ENCODE assay signal across 8 cellular contexts in genomic region chr10:6108631-6109443, GRCh38. TPM values are rescaled to one million over a fixed set of nuclear protein-coding genes. Genes with fewer than 3 reads are reported as not detected.
DNase-seq lines count a peak whose midpoint lies in the region; ATAC-seq and TF ChIP-seq lines count a peak whose summit lies in the region.

No MANE protein-coding gene starts in this region.

- peaks cover 38% of the 10 kb centered on the region for H3K4me1 Mint-ChIP-seq in activated CD8-positive, alpha-beta T cell treated with anti-CD3 and anti-CD28 coated beads, Interleukin-2, amount 10 ng/mL, durations not matched to agents 7 days and 5 days (ENCODE audit: low read depth)

- no peak overlapping the region for H3K4me3 Mint-ChIP-seq in activated CD8-positive, alpha-beta T cell treated with anti-CD3 and anti-CD28 coated beads, Interleukin-2, amount 10 ng/mL, durations not matched to agents 7 days and 5 days

- CTCF ChIA-PET in activated CD8-positive, alpha-beta T cell treated with anti-CD3 and anti-CD28 coated beads, Interleukin-2, amount 10 ng/mL, durations not matched to agents 7 days and 5 days (lab: Charles Lee) = interaction anchor here (0.8 to 1.7 kb wide), 8 partner anchors 12 to 298 kb away, joined by 3 to 8 read pairs (median 6); partner anchors contain the start of gene PFKFB3

- DNase-seq in SHP77 (lab: John Stamatoyannopoulos, UW) = peak; percentile 4 to 15
- no peak for DNase-seq in SHP77 treated with DMSO at 0.1 percent for 48 hours (lab: John Stamatoyannopoulos, UW)
- DNase-seq in LNCaP clone FGC (ENCODE audit: low read depth) = no peak
- peak; percentile 52 for DNase-seq in activated CD8-positive, alpha-beta T cell treated with anti-CD3 and anti-CD28 coated beads, Interleukin-2, amount 10 ng/mL, durations not matched to agents 7 days and 5 days
- peak; percentile 61 for DNase-seq in fibroblast of villous mesenchyme (ENCODE audit: low read depth)
- DNase-seq in pons (ENCODE audit: low spot score) = peak; percentile 73

- POLR2A ChIA-PET in activated CD8-positive, alpha-beta T cell treated with anti-CD3 and anti-CD28 coated beads, Interleukin-2, amount 10 ng/mL, durations not matched to agents 7 days and 5 days (lab: Charles Lee) = no interaction called here

- ATAC-seq in activated CD8-positive, alpha-beta T cell treated with anti-CD3 and anti-CD28 coated beads, Interleukin-2, amount 10 ng/mL, durations not matched to agents 7 days and 5 days = peak; percentile 54
- ATAC-seq in GM19463 (IDR thresholded peaks at IDR 0.05; ENCODE audit: unreplicated experiment) = no peak
- no peak for ATAC-seq in GM18870 (IDR thresholded peaks at IDR 0.05; ENCODE audit: unreplicated experiment)

- H3K4me3 ChIP-seq in LNCaP clone FGC (ENCODE audit: low read depth, low read length) (no peak overlapping the region), fibroblast of villous mesenchyme (ENCODE audit: low read depth, low read length) (no peak overlapping the region)

- H3K27me3 Mint-ChIP-seq in activated CD8-positive, alpha-beta T cell treated with anti-CD3 and anti-CD28 coated beads, Interleukin-2, amount 10 ng/mL, durations not matched to agents 7 days and 5 days (ENCODE audit: low read depth) = no peaks in the 10 kb centered on the region

- no peaks in the 10 kb centered on the region for H3K9me3 Mint-ChIP-seq in activated CD8-positive, alpha-beta T cell treated with anti-CD3 and anti-CD28 coated beads, Interleukin-2, amount 10 ng/mL, durations not matched to agents 7 days and 5 days (ENCODE audit: insufficient read depth)

- TF ChIP-seq CTCF in LNCaP clone FGC (IDR thresholded peaks at IDR 0.05; ENCODE audit: control insufficient read depth, extremely low read depth, insufficient read depth) (peak; percentile 66), fibroblast of villous mesenchyme (IDR thresholded peaks at IDR 0.05; ENCODE audit: insufficient read depth, low read depth, low read length) (peak; percentile 64)

- H3K36me3 Mint-ChIP-seq in activated CD8-positive, alpha-beta T cell treated with anti-CD3 and anti-CD28 coated beads, Interleukin-2, amount 10 ng/mL, durations not matched to agents 7 days and 5 days (ENCODE audit: low read depth) = peaks cover 77% of the 10 kb centered on the region

- peak overlapping the region; percentile 81 for H3K27ac Mint-ChIP-seq in activated CD8-positive, alpha-beta T cell treated with anti-CD3 and anti-CD28 coated beads, Interleukin-2, amount 10 ng/mL, durations not matched to agents 7 days and 5 days

RNA-seq across cellular contexts. Expression of gene RBM17, which starts 20.0 kb away (rescaled TPM):
- total RNA-seq in activated CD8-positive, alpha-beta T cell treated with anti-CD3 and anti-CD28 coated beads, Interleukin-2, amount 10 ng/mL, durations not matched to agents 7 days and 5 days = 100 to 1,000 TPM; 213 to 217 TPM
- total RNA-seq in fibroblast of villous mesenchyme = 29.6 and 47.5 TPM in 2 replicates

RNA-seq across cellular contexts. Expression of gene IL2RA, which starts 46.7 kb away (rescaled TPM):
- total RNA-seq in activated CD8-positive, alpha-beta T cell treated with anti-CD3 and anti-CD28 coated beads, Interleukin-2, amount 10 ng/mL, durations not matched to agents 7 days and 5 days = 100 to 1,000 TPM; 174 to 177 TPM
- under 0.01 TPM in 1 of 2 replicates, not detected in the other for total RNA-seq in fibroblast of villous mesenchyme

Comparison
In these comparisons a context has a peak if more than half of its experiments do, and no peak if none do; other contexts are left out.
1. DNase-seq: peak in SHP77 (2 of 2), activated CD8-positive, alpha-beta T cell treated with anti-CD3 and anti-CD28 coated beads, Interleukin-2, amount 10 ng/mL, durations not matched to agents 7 days and 5 days (single experiment), fibroblast of villous mesenchyme (single experiment) and pons (single experiment); none in SHP77 treated with DMSO at 0.1 percent for 48 hours (single experiment) and LNCaP clone FGC (single experiment).
2. RNA of gene IL2RA, which starts 46.7 kb away (total RNA-seq): 174 to 177 TPM in activated CD8-positive, alpha-beta T cell treated with anti-CD3 and anti-CD28 coated beads, Interleukin-2, amount 10 ng/mL, durations not matched to agents 7 days and 5 days; under 0.01 TPM in fibroblast of villous mesenchyme; every median in the first group is over 100 times any median in the second.